In the genomic region with DNA sequence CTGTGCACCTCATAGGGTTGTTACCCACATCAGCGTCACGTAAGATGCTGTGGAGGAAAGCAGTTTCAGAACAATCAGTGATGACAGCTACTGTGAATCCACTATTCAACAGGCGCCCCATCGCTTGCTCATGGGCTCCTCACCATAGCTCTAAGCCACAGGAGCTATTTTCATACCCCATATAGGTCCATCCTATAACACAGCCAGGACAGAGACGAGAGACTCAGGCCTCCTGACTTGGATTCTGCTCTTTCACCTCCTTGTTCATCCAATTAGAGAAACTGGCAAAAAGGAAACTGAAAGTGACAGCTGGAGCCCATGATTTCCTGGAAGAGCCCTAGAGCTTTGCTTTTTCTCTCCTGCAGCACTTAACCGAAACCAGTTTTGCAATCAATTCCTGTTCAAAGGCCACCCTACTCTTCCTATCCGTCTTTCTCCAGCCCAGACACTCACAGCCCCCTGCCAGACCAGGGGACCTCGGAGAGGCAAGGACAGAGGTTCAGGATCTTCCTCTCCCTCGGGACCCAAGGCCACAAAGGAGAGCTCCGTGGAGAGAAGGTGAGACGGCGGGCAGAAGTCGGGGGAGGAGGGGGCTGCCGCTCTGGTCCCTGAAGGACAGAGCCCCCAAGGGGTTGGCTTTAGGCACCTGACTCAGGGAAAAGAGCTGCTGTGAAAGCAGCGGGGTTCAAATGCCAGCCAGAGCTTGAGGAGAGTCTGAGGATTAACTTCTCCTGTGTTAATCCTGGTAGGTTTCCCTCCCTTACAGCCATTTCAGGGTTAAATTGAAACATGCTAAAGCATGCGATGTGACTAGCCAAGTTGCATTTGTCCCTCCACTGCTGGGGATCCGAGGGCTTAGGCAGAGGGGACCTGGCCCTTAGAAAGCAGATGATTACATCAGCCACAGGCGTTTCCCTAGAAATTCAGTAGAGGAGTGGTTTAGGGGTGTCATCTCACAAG, we compare ENCODE assay signal across 8 cellular contexts. TPM values are rescaled to one million over a fixed set of nuclear protein-coding genes. Genes with fewer than 3 reads are reported as not detected.
A peak's percentile ranks its signal among the peaks of the same experiment; 100 is the strongest.
DNase-seq lines count a peak whose midpoint lies in the region; ATAC-seq lines count a peak whose summit lies in the region.

A gene with protein sequence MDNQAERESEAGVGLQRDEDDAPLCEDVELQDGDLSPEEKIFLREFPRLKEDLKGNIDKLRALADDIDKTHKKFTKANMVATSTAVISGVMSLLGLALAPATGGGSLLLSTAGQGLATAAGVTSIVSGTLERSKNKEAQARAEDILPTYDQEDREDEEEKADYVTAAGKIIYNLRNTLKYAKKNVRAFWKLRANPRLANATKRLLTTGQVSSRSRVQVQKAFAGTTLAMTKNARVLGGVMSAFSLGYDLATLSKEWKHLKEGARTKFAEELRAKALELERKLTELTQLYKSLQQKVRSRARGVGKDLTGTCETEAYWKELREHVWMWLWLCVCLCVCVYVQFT (plus strand): TSS at position 381 of the 960 bp plus-strand sequence. CDS start 7,980 bp downstream, outside the sequence.

- no peaks in the 10 kb centered on the region for H3K27me3 ChIP-seq in CD8-positive, alpha-beta memory T cell (ENCODE audit: insufficient read depth, low read length, poor library complexity, severe bottlenecking)
- no peaks in the 10 kb centered on the region for H3K27me3 ChIP-seq in muscle layer of colon (ENCODE audit: control insufficient read depth in 1 of 2, insufficient read depth in 2 of 2, low read length in 2 of 2)

- CTCF ChIA-PET in CD8-positive, alpha-beta memory T cell (lab: Charles Lee): interaction anchor here (0.9 to 2.1 kb wide), 6 partner anchors 8 to 18 kb away, joined by 3 to 8 read pairs (median 4); no protein-coding TSS in a partner anchor

- peaks cover 9 to 33% (median 9%) of the 10 kb centered on the region in 3 donors for H3K36me3 Mint-ChIP-seq in CD8-positive, alpha-beta memory T cell

- H3K4me3 ChIP-seq in CD8-positive, alpha-beta memory T cell (ENCODE audit: low read length): peak within 1 kb of the TSS; percentile 98
- H3K4me3 ChIP-seq in muscle layer of colon (ENCODE audit: low read depth in 1 of 2, low read length in 2 of 2): peak within 1 kb of the TSS; percentile 94 to 98

- no peaks in the 10 kb centered on the region for H3K36me3 ChIP-seq in CD8-positive, alpha-beta memory T cell (ENCODE audit: insufficient read depth, low read length)
- H3K36me3 ChIP-seq in muscle layer of colon (ENCODE audit: insufficient read depth, low read length): no peaks in the 10 kb centered on the region

- H3K27ac Mint-ChIP-seq in CD8-positive, alpha-beta memory T cell: peak within 1 kb of the TSS; percentile 93 to 100 (median 100)
- peak within 1 kb of the TSS; percentile 100 for H3K27ac Mint-ChIP-seq in stimulated activated naive CD8-positive, alpha-beta T cell treated with anti-CD3 and anti-CD28 coated beads, Interleukin-15, amount 100 ng/mL, for 72 hours

- H3K9ac ChIP-seq in muscle layer of colon (ENCODE audit: low read length): peak within 1 kb of the TSS; percentile 88

- ATAC-seq in GM21619 (IDR thresholded peaks at IDR 0.05; ENCODE audit: unreplicated experiment): peak; percentile 53
- ATAC-seq in stimulated activated naive CD8-positive, alpha-beta T cell treated with anti-CD3 and anti-CD28 coated beads, Interleukin-15, amount 100 ng/mL, for 72 hours: peak; percentile 83
- ATAC-seq in GM18858 (IDR thresholded peaks at IDR 0.05; ENCODE audit: unreplicated experiment): no peak

- H3K4me3 Mint-ChIP-seq in CD8-positive, alpha-beta memory T cell: peak within 1 kb of the TSS; percentile 99 to 100 (median 100)
- H3K4me3 Mint-ChIP-seq in stimulated activated naive CD8-positive, alpha-beta T cell treated with anti-CD3 and anti-CD28 coated beads, Interleukin-15, amount 100 ng/mL, for 72 hours: peak within 1 kb of the TSS; percentile 100

- H3K27me3 Mint-ChIP-seq in CD8-positive, alpha-beta memory T cell: no peaks in the 10 kb centered on the region
- no peaks in the 10 kb centered on the region for H3K27me3 Mint-ChIP-seq in stimulated activated naive CD8-positive, alpha-beta T cell treated with anti-CD3 and anti-CD28 coated beads, Interleukin-15, amount 100 ng/mL, for 72 hours

- POLR2A ChIA-PET in CD8-positive, alpha-beta memory T cell (lab: Charles Lee): interaction anchor here (0.6 to 2.6 kb wide), 6 partner anchors 8 to 881 kb away, joined by 3 to 26 read pairs (median 4); a partner anchor contains a TSS

- DNase-seq in CD8-positive, alpha-beta memory T cell: peak; percentile 31 to 78 (median 67)
- DNase-seq in NCI-H69 (lab: John Stamatoyannopoulos, UW) (peak; percentile 35), epidermal melanocyte (ENCODE audit: insufficient read length, low spot score) (peak; percentile 60)
- DNase-seq in activated CD8-positive, alpha-beta memory T cell treated with anti-CD3 and anti-CD28 coated beads for 4 hours (ENCODE audit: low read depth in 2 of 2): peak; percentile 36 to 54
- DNase-seq in stimulated activated naive CD8-positive, alpha-beta T cell treated with anti-CD3 and anti-CD28 coated beads, Interleukin-15, amount 100 ng/mL, for 72 hours: peak; percentile 65 to 77

- no peaks in the 10 kb centered on the region for H3K9me3 ChIP-seq in CD8-positive, alpha-beta memory T cell (ENCODE audit: low read length)
- no peaks in the 10 kb centered on the region for H3K9me3 ChIP-seq in muscle layer of colon (ENCODE audit: low read length)

- H3K9me3 Mint-ChIP-seq in CD8-positive, alpha-beta memory T cell: peaks cover 0 to 3% (median 0%) of the 10 kb centered on the region in 5 donors
- peaks cover 0 to 4% of the 10 kb centered on the region in 2 donors for H3K9me3 Mint-ChIP-seq in stimulated activated naive CD8-positive, alpha-beta T cell treated with anti-CD3 and anti-CD28 coated beads, Interleukin-15, amount 100 ng/mL, for 72 hours

- peaks cover 34 to 59% (median 50%) of the 10 kb centered on the region in 3 donors for H3K4me1 Mint-ChIP-seq in CD8-positive, alpha-beta memory T cell
- peaks cover 35% of the 10 kb centered on the region for H3K4me1 Mint-ChIP-seq in stimulated activated naive CD8-positive, alpha-beta T cell treated with anti-CD3 and anti-CD28 coated beads, Interleukin-15, amount 100 ng/mL, for 72 hours

- peaks cover 33% of the 10 kb centered on the region for H3K4me1 ChIP-seq in CD8-positive, alpha-beta memory T cell (ENCODE audit: insufficient read depth, low read length)
- H3K4me1 ChIP-seq in muscle layer of colon (ENCODE audit: insufficient read depth, low read length): peaks cover 29% of the 10 kb centered on the region

- peak within 1 kb of the TSS; percentile 97 for H3K27ac ChIP-seq in CD8-positive, alpha-beta memory T cell (ENCODE audit: low read depth, low read length)
- H3K27ac ChIP-seq in muscle layer of colon (ENCODE audit: low read depth, low read length): peak within 1 kb of the TSS; percentile 98

RNA-seq across cellular contexts. Expression of the gene that starts here (rescaled TPM):
- total RNA-seq in CD8-positive, alpha-beta memory T cell: 10 to 100 TPM; 27.1 to 27.5 TPM
- 26.1 TPM for polyA plus RNA-seq in CD8-positive, alpha-beta memory T cell
